Comparison of ENCODE assay signal across 20 cellular contexts in the genomic region with DNA sequence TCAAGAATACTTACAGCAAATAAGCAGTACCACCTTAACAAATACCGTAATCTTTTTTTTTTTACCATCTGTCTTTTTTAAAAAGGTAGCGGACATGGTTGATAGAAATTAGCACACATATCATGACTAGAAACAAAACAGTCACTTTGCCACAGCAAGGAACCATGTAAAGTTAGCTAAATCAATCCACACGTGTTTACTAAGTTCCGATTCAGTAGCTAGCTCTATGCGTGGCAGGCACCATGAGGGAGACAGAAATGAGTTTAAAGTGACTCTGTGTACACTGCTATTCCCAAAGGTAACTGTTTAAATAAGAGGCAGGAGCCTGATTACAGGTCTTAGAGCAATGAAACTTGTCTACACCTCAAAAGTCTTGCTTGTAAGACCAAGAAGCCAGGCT.
DNase-seq lines count a peak whose midpoint lies in the region; ATAC-seq, FAIRE-seq and TF ChIP-seq lines count a peak whose summit lies in the region.
"Had no signal": no experiment of that assay in that cellular context is flagged by ENCODE, and none has a peak within 500 bp of the region (broad histone marks: within the 10 kb centered on the region; RNA-seq: fewer than 3 reads in every experiment).

No MANE protein-coding gene starts in this region.

- no peaks in the 10 kb centered on the region for H3K27me3 ChIP-seq in CD4-positive, alpha-beta T cell (ENCODE audit: control insufficient read depth, insufficient read depth, low read length)
- H3K27me3 ChIP-seq in naive thymus-derived CD4-positive, alpha-beta T cell (ENCODE audit: control insufficient read depth in 2 of 2, insufficient read depth in 2 of 2, low read length in 2 of 2) = no peaks in the 10 kb centered on the region
- no peaks in the 10 kb centered on the region for H3K27me3 ChIP-seq in stomach
- H3K27me3 ChIP-seq in ovary = no peaks in the 10 kb centered on the region
- H3K27me3 ChIP-seq: MG63, transverse colon had no signal

- H3K4me3 ChIP-seq in naive thymus-derived CD4-positive, alpha-beta T cell (ENCODE audit: low read length) = no peak overlapping the region
- H3K4me3 ChIP-seq in stomach = no peak overlapping the region
- H3K4me3 ChIP-seq in ovary = no peak overlapping the region
- H3K4me3 ChIP-seq: MG63, transverse colon had no signal

- POLR2A ChIA-PET in CD4-positive, alpha-beta T cell (lab: Charles Lee) = interaction anchor here (0.8 to 3.2 kb wide), 3 partner anchors 8 to 106 kb away, joined by 6 to 16 read pairs (median 7); no protein-coding TSS in a partner anchor
- POLR2A ChIA-PET in activated B cell treated with CpG ODN at 0.5 μM for 24 hours (lab: Charles Lee) = interaction anchor here (0.6 to 1.7 kb wide), 3 partner anchors 16 to 60 kb away, joined by 3 to 7 read pairs (median 4); no protein-coding TSS in a partner anchor
- POLR2A ChIA-PET in naive thymus-derived CD4-positive, alpha-beta T cell (lab: Charles Lee) = interaction anchor here (0.6 to 1.5 kb wide), 3 partner anchors 8 to 43 kb away, joined by 3 to 5 read pairs (median 4); no protein-coding TSS in a partner anchor

- intact Hi-C loops in CD4-positive, alpha-beta T cell (cut with DNase I, micrococcal nuclease) = loop anchor here in 1 of 2 experiments (5.0 kb wide), 1 partner anchor 35 kb away; no protein-coding TSS in a partner anchor
- intact Hi-C loops in activated B cell treated with CpG ODN at 0.5 μM for 24 hours (cut with micrococcal nuclease) (no loop called here), stomach (cut with DNase I; ENCODE audit: low total_unique reads) (no loop called here), ovary (cut with DNase I) (no loop called here)
- intact Hi-C loops in naive thymus-derived CD4-positive, alpha-beta T cell (cut with micrococcal nuclease) = loop anchor here in 1 of 2 donors (10.0 kb wide), 2 partner anchors 213 to 1397 kb away; no protein-coding TSS in a partner anchor

- peak overlapping the region; percentile 92 for H3K27ac ChIP-seq in CD4-positive, alpha-beta T cell (ENCODE audit: low read depth, low read length)
- peak overlapping the region; percentile 95 for H3K27ac ChIP-seq in naive thymus-derived CD4-positive, alpha-beta T cell (ENCODE audit: low read depth, low read length)
- H3K27ac ChIP-seq in stomach (no peak overlapping the region), ovary (no peak overlapping the region)
- H3K27ac ChIP-seq: epithelial cell of prostate, transverse colon had no signal

- TF ChIP-seq EP300 in stomach (IDR thresholded peaks at IDR 0.05) = no peak
- no peak for TF ChIP-seq EP300 in ovary (IDR thresholded peaks at IDR 0.05)

- no peak for DNase-seq in T-helper 2 cell treated with Interferon-gamma antibody and Interleukin-4, amounts not matched to agents 5 μg/mL and 100 μg/mL, for 36 hours (ENCODE audit: low spot score)
- DNase-seq in T-helper 2 cell (no peak), activated B cell treated with CpG ODN at 0.5 μM for 24 hours (no peak), stomach (no peak), GM12891 (ENCODE audit: insufficient read length, low spot score) (no peak), ovary (no peak)
- no peak for DNase-seq in CD4-positive, alpha-beta T cell
- DNase-seq in naive thymus-derived CD4-positive, alpha-beta T cell = no peak
- DNase-seq: ACHN; activated CD8-positive, alpha-beta memory T cell treated with anti-CD3 and anti-CD28 coated beads, Interleukin-2, amount 50 U/mL, for 48 hours; dermis blood vessel endothelial cell; MG63; NCI-H2029; NCI-H524 treated with DMSO at 0.1 percent for 48 hours; Right ventricle myocardium superior; stimulated activated naive CD4-positive, alpha-beta T cell; transverse colon had no signal

- TF ChIP-seq CTCF in CD4-positive, alpha-beta T cell (IDR thresholded peaks at IDR 0.05) = no peak
- TF ChIP-seq CTCF in activated B cell treated with CpG ODN at 0.5 μM for 24 hours (IDR thresholded peaks at IDR 0.05) (no peak), stomach (IDR thresholded peaks at IDR 0.05) (no peak), ovary (IDR thresholded peaks at IDR 0.05) (no peak)

- peak overlapping the region; percentile 90 for H3K27ac Mint-ChIP-seq in T-helper 2 cell treated with Interferon-gamma antibody and Interleukin-4, amounts not matched to agents 5 μg/mL and 100 μg/mL, for 36 hours
- H3K27ac Mint-ChIP-seq in CD4-positive, alpha-beta T cell = peak overlapping the region; percentile 93
- peak overlapping the region; percentile 66 for H3K27ac Mint-ChIP-seq in activated B cell treated with CpG ODN at 0.5 μM for 24 hours
- H3K27ac Mint-ChIP-seq in naive thymus-derived CD4-positive, alpha-beta T cell = peak overlapping the region; percentile 97 to 100 (median 99)

- H3K36me3 ChIP-seq in naive thymus-derived CD4-positive, alpha-beta T cell (ENCODE audit: control insufficient read depth in 2 of 3, insufficient read depth in 3 of 3, low read length in 3 of 3) = no peaks in the 10 kb centered on the region
- H3K36me3 ChIP-seq in stomach (no peaks in the 10 kb centered on the region), ovary (no peaks in the 10 kb centered on the region)
- H3K36me3 ChIP-seq: transverse colon had no signal

- 51 to 74% (median 66%) methylated on average over 5 of the region's 5 CpGs for WGBS in stomach, 5 donors
- 87 to 90% (median 88%) methylated on average over 5 of the region's 5 CpGs for WGBS in ovary, 3 donors

- CTCF ChIA-PET in CD4-positive, alpha-beta T cell (lab: Charles Lee) = no interaction called here
- CTCF ChIA-PET in activated B cell treated with CpG ODN at 0.5 μM for 24 hours (lab: Charles Lee) = interaction anchor here (0.6 to 1.5 kb wide), 3 partner anchors 9 to 106 kb away, joined by 3 to 4 read pairs (median 3); no protein-coding TSS in a partner anchor
- CTCF ChIA-PET in naive thymus-derived CD4-positive, alpha-beta T cell (lab: Charles Lee) = interaction anchor here (0.7 kb wide), 1 partner anchor 35 kb away, joined by 10 read pairs; no protein-coding TSS in a partner anchor

- peaks cover 82 to 98% of the 10 kb centered on the region in 2 donors for H3K4me1 ChIP-seq in naive thymus-derived CD4-positive, alpha-beta T cell (ENCODE audit: control insufficient read depth in 2 of 2, insufficient read depth in 2 of 2, low read length in 2 of 2)
- H3K4me1 ChIP-seq in stomach (peaks cover 19 to 80% (median 51%) of the 10 kb centered on the region in 4 donors), ovary (ENCODE audit: insufficient read depth) (peaks cover 11% of the 10 kb centered on the region)

- H3K27me3 Mint-ChIP-seq in T-helper 2 cell treated with Interferon-gamma antibody and Interleukin-4, amounts not matched to agents 5 μg/mL and 100 μg/mL, for 36 hours (ENCODE audit: low read depth) = no peaks in the 10 kb centered on the region
- H3K27me3 Mint-ChIP-seq in CD4-positive, alpha-beta T cell = no peaks in the 10 kb centered on the region
- no peaks in the 10 kb centered on the region for H3K27me3 Mint-ChIP-seq in activated B cell treated with CpG ODN at 0.5 μM for 24 hours
- H3K27me3 Mint-ChIP-seq in naive thymus-derived CD4-positive, alpha-beta T cell = no peaks in the 10 kb centered on the region

- peaks cover 36% of the 10 kb centered on the region for H3K36me3 Mint-ChIP-seq in T-helper 2 cell treated with Interferon-gamma antibody and Interleukin-4, amounts not matched to agents 5 μg/mL and 100 μg/mL, for 36 hours (ENCODE audit: low read depth)
- peaks cover 6% of the 10 kb centered on the region for H3K36me3 Mint-ChIP-seq in CD4-positive, alpha-beta T cell (ENCODE audit: low read depth)
- H3K36me3 Mint-ChIP-seq in activated B cell treated with CpG ODN at 0.5 μM for 24 hours (ENCODE audit: low read depth) = peaks cover 5% of the 10 kb centered on the region
- peaks cover 5 to 60% (median 10%) of the 10 kb centered on the region in 5 donors for H3K36me3 Mint-ChIP-seq in naive thymus-derived CD4-positive, alpha-beta T cell

- ATAC-seq in CD4-positive, alpha-beta T cell (ENCODE audit: poor library complexity) = no peak
- peak; percentile 13 for ATAC-seq in activated B cell treated with CpG ODN at 0.5 μM for 24 hours (ENCODE audit: low read depth)
- ATAC-seq in naive thymus-derived CD4-positive, alpha-beta T cell = no peak

- H3K9me3 ChIP-seq in CD4-positive, alpha-beta T cell (ENCODE audit: control insufficient read depth, low read length) = no peaks in the 10 kb centered on the region
- no peaks in the 10 kb centered on the region for H3K9me3 ChIP-seq in naive thymus-derived CD4-positive, alpha-beta T cell (ENCODE audit: control insufficient read depth in 2 of 3, low read length in 3 of 3)
- no peaks in the 10 kb centered on the region for H3K9me3 ChIP-seq in stomach
- no peaks in the 10 kb centered on the region for H3K9me3 ChIP-seq in ovary
- H3K9me3 ChIP-seq: MG63, transverse colon had no signal

- H3K9me3 Mint-ChIP-seq in T-helper 2 cell treated with Interferon-gamma antibody and Interleukin-4, amounts not matched to agents 5 μg/mL and 100 μg/mL, for 36 hours = no peaks in the 10 kb centered on the region
- H3K9me3 Mint-ChIP-seq in CD4-positive, alpha-beta T cell = no peaks in the 10 kb centered on the region
- H3K9me3 Mint-ChIP-seq in activated B cell treated with CpG ODN at 0.5 μM for 24 hours = no peaks in the 10 kb centered on the region
- H3K9me3 Mint-ChIP-seq in naive thymus-derived CD4-positive, alpha-beta T cell = peaks cover 0 to 3% (median 0%) of the 10 kb centered on the region in 11 donors

- no peak for FAIRE-seq in GM12891 (lab: Jason Lieb, UNC)
- FAIRE-seq: frontal cortex, H54 had no signal

- H3K4me1 Mint-ChIP-seq in T-helper 2 cell treated with Interferon-gamma antibody and Interleukin-4, amounts not matched to agents 5 μg/mL and 100 μg/mL, for 36 hours (ENCODE audit: low read depth) = peaks cover 82% of the 10 kb centered on the region
- peaks cover 97% of the 10 kb centered on the region for H3K4me1 Mint-ChIP-seq in CD4-positive, alpha-beta T cell (ENCODE audit: low read depth)
- peaks cover 90% of the 10 kb centered on the region for H3K4me1 Mint-ChIP-seq in activated B cell treated with CpG ODN at 0.5 μM for 24 hours
- H3K4me1 Mint-ChIP-seq in naive thymus-derived CD4-positive, alpha-beta T cell = peaks cover 76 to 100% (median 96%) of the 10 kb centered on the region in 7 donors

- H3K4me3 Mint-ChIP-seq in T-helper 2 cell treated with Interferon-gamma antibody and Interleukin-4, amounts not matched to agents 5 μg/mL and 100 μg/mL, for 36 hours = no peak overlapping the region
- peak overlapping the region; percentile 21 for H3K4me3 Mint-ChIP-seq in CD4-positive, alpha-beta T cell
- peak overlapping the region; percentile 19 for H3K4me3 Mint-ChIP-seq in activated B cell treated with CpG ODN at 0.5 μM for 24 hours
- H3K4me3 Mint-ChIP-seq in naive thymus-derived CD4-positive, alpha-beta T cell = peak overlapping the region in 7 of 10 donors; percentile 5 to 90 (median 49)

- no peak for TF ChIP-seq POLR2A in stomach (IDR thresholded peaks at IDR 0.05)
- no peak for TF ChIP-seq POLR2A in GM12891 (IDR thresholded peaks at IDR 0.05; ENCODE audit: low read depth, low read length)
- TF ChIP-seq POLR2A in ovary (IDR thresholded peaks at IDR 0.05) = no peak

TF ChIP-seq in GM12891, 5 proteins besides CTCF, POLR2A, EP300 and RAD21 (continues in another document):
- TF ChIP-seq POLR2AphosphoS5 (IDR thresholded peaks at IDR 0.05; ENCODE audit: low read depth, low read length) = no peak
- no peak for TF ChIP-seq SPI1 (IDR thresholded peaks at IDR 0.05; ENCODE audit: low read depth, low read length)
- no peak for TF ChIP-seq TAF1 (IDR thresholded peaks at IDR 0.05; ENCODE audit: low read depth, low read length)
- TF ChIP-seq POU2F2 (IDR thresholded peaks at IDR 0.05; ENCODE audit: low read depth, low read length) = no peak

Comparison
In these comparisons a context has a peak if more than half of its experiments do, and no peak if none do; other contexts are left out.
1. H3K27ac ChIP-seq: peak in CD4-positive, alpha-beta T cell (single experiment) and naive thymus-derived CD4-positive, alpha-beta T cell (single experiment); none in stomach (0 of 5) and ovary (0 of 2).
2. Peak in every context shown above with its lines, with median percentiles within 50 percentile points of each other: H3K27ac Mint-ChIP-seq.